14 cellular contexts compared by ENCODE assay signal in the genomic region with DNA sequence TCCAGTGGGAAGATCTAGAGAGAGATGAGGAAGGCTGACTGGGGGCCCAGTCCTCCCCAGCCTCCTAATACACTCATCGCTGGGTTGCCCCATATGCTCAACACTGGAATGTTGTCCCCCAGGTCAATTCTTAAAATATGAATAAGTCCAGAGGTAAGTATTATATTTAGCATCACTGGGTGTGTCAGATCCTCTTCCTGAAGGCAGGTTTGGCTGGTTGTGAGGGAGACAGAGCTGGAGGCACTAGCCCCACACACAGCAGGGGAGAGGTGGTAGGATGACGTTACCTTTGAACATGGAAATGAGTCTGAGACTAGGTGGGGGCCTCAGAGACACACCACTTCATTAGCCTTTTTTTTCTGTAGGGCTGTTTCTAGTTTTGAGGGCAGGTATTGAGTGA. TPM values are rescaled to one million over a fixed set of nuclear protein-coding genes. Genes with fewer than 3 reads are reported as not detected.
DNase-seq lines count a peak whose midpoint lies in the region; ATAC-seq, FAIRE-seq and TF ChIP-seq lines count a peak whose summit lies in the region.
"Had no signal": no experiment of that assay in that cellular context is flagged by ENCODE, and none has a peak within 500 bp of the region (broad histone marks: within the 10 kb centered on the region; RNA-seq: fewer than 3 reads in every experiment).

No MANE protein-coding gene starts in this region.

- H4K20me1 ChIP-seq in astrocyte (ENCODE audit: insufficient read depth, low read length) (no peaks in the 10 kb centered on the region), smooth muscle cell (ENCODE audit: low read depth) (no peaks in the 10 kb centered on the region)

- H3K4me1 ChIP-seq in astrocyte (ENCODE audit: insufficient read depth, low read length) (peaks cover 51% of the 10 kb centered on the region), kidney (ENCODE audit: control insufficient read depth in 1 of 2, insufficient read depth in 1 of 2, low read depth in 1 of 2, low read length in 2 of 2) (peaks cover 32 to 51% of the 10 kb centered on the region in 2 donors), smooth muscle cell (ENCODE audit: low read depth) (peaks cover 39% of the 10 kb centered on the region)

- H3K9ac ChIP-seq in astrocyte (ENCODE audit: low read length) (peak overlapping the region; percentile 80), kidney (ENCODE audit: low read length in 2 of 2) (peak overlapping the region; percentile 51 to 72), smooth muscle cell (ENCODE audit: low read depth) (peak overlapping the region; percentile 82)

- peaks cover 33% of the 10 kb centered on the region for H3F3A ChIP-seq in smooth muscle cell (ENCODE audit: low read depth)

- no peak overlapping the region for H3K4me3 Mint-ChIP-seq in astrocyte (ENCODE audit: unreplicated experiment)
- H3K4me3 Mint-ChIP-seq: activated T-helper 1 cell treated with anti-CD3 and anti-CD28 coated beads, Interleukin-12 subunit alpha, Interleukin-12 subunit beta, Interleukin-2, Interleukin-4 antibody, amounts not matched to agents 30 ng/mL and 10 ng/mL and 1 ng/mL, durations not matched to agents 14 hours and 24 hours and 36 hours had no signal

- DNase-seq in ELF-1 (ENCODE audit: low read depth, low spot score) (peak; percentile 42), astrocyte (ENCODE audit: low read depth) (no peak), kidney (no peak), smooth muscle cell (lab: John Stamatoyannopoulos, UW; ENCODE audit: unreplicated experiment) (no peak), NCI-H2171 (lab: John Stamatoyannopoulos, UW) (no peak)
- no peak for DNase-seq in activated effector memory CD4-positive, alpha-beta T cell treated with anti-CD3 and anti-CD28 coated beads, Interleukin-2, amount 50 U/mL, for 16 hours
- DNase-seq: NCI-H345; SIG-M5; stimulated activated naive CD4-positive, alpha-beta T cell had no signal

- H3K4me3 ChIP-seq in astrocyte (ENCODE audit: insufficient read depth, low read depth, low read length) (no peak overlapping the region), kidney (ENCODE audit: low read length in 2 of 2) (peak overlapping the region in 1 of 2 donors; percentile 0), smooth muscle cell (no peak overlapping the region)

- ATAC-seq in HG03354 (IDR thresholded peaks at IDR 0.05; ENCODE audit: poor library complexity, severe bottlenecking, unreplicated experiment) = no peak
- no peak for ATAC-seq in HG02884 (IDR thresholded peaks at IDR 0.05; ENCODE audit: unreplicated experiment)

- WGBS in smooth muscle cell (ENCODE audit: low lambda C conversion rate) = 82% methylated on average over 2 of the region's 2 CpGs

- H3K27ac Mint-ChIP-seq in astrocyte (ENCODE audit: unreplicated experiment) = peak overlapping the region; percentile 70
- H3K27ac Mint-ChIP-seq: activated T-helper 1 cell treated with anti-CD3 and anti-CD28 coated beads, Interleukin-12 subunit alpha, Interleukin-12 subunit beta, Interleukin-2, Interleukin-4 antibody, amounts not matched to agents 30 ng/mL and 10 ng/mL and 1 ng/mL, durations not matched to agents 14 hours and 24 hours and 36 hours had no signal

- H3K79me2 ChIP-seq in astrocyte (ENCODE audit: insufficient read depth, low read length) (no peaks in the 10 kb centered on the region), smooth muscle cell (ENCODE audit: low read depth) (no peaks in the 10 kb centered on the region)

- H3K4me1 Mint-ChIP-seq in astrocyte (ENCODE audit: low read depth, unreplicated experiment) = peaks cover 59% of the 10 kb centered on the region

- FAIRE-seq in astrocyte (lab: Jason Lieb, UNC) (no peak), kidney (lab: Jason Lieb, UNC) (no peak)
- FAIRE-seq: H54 had no signal

- peak overlapping the region; percentile 75 for H3K4me2 ChIP-seq in astrocyte (ENCODE audit: low read length)
- H3K4me2 ChIP-seq in smooth muscle cell = peak overlapping the region; percentile 79

- TF ChIP-seq CTCF in astrocyte (IDR thresholded peaks at IDR 0.05; ENCODE audit: insufficient read depth, low read depth, low read length) (no peak), kidney (IDR thresholded peaks at IDR 0.05; ENCODE audit: borderline replicate concordance, extremely low read depth, insufficient read depth) (no peak), smooth muscle cell (IDR thresholded peaks at IDR 0.05; ENCODE audit: borderline replicate concordance, insufficient read depth, poor library complexity, severe bottlenecking) (no peak)

- H3K27ac ChIP-seq in astrocyte (ENCODE audit: low read depth, low read length) (peak overlapping the region; percentile 97), kidney (ENCODE audit: low read depth in 2 of 2, low read length in 2 of 2) (peak overlapping the region; percentile 92 to 98), smooth muscle cell (ENCODE audit: low read depth) (peak overlapping the region; percentile 98)
- H3K27ac ChIP-seq: C4-2B had no signal

- intact Hi-C loops in kidney (cut with DNase I) = loop anchor here (10.0 kb wide), 1 partner anchor 62 kb away; a partner anchor contains a TSS

- H3K27me3 Mint-ChIP-seq in astrocyte (ENCODE audit: low read depth, unreplicated experiment) = no peaks in the 10 kb centered on the region

- no peaks in the 10 kb centered on the region for H3K9me3 ChIP-seq in astrocyte (ENCODE audit: insufficient read depth, low read depth, low read length)
- H3K9me3 ChIP-seq in kidney (ENCODE audit: control insufficient read depth in 1 of 2, low read length in 2 of 2) = no peaks in the 10 kb centered on the region
- no peaks in the 10 kb centered on the region for H3K9me3 ChIP-seq in smooth muscle cell (replicated peaks; ENCODE audit: low read depth)

- H3K27me3 ChIP-seq in astrocyte (ENCODE audit: insufficient read depth, low read length) (no peaks in the 10 kb centered on the region), smooth muscle cell (ENCODE audit: low read depth) (no peaks in the 10 kb centered on the region)

- no peaks in the 10 kb centered on the region for H3K36me3 Mint-ChIP-seq in astrocyte (ENCODE audit: low read depth, unreplicated experiment)

- no peaks in the 10 kb centered on the region for H3K9me3 Mint-ChIP-seq in astrocyte (ENCODE audit: unreplicated experiment)
- H3K9me3 Mint-ChIP-seq: activated T-helper 1 cell treated with anti-CD3 and anti-CD28 coated beads, Interleukin-12 subunit alpha, Interleukin-12 subunit beta, Interleukin-2, Interleukin-4 antibody, amounts not matched to agents 30 ng/mL and 10 ng/mL and 1 ng/mL, durations not matched to agents 14 hours and 24 hours and 36 hours had no signal

- H2AFZ ChIP-seq in astrocyte (ENCODE audit: low read depth, low read length) = no peak overlapping the region
- no peak overlapping the region for H2AFZ ChIP-seq in smooth muscle cell (ENCODE audit: low read depth)

- H3K36me3 ChIP-seq in astrocyte (ENCODE audit: insufficient read depth, low read length) = no peaks in the 10 kb centered on the region
- no peaks in the 10 kb centered on the region for H3K36me3 ChIP-seq in kidney (ENCODE audit: control insufficient read depth in 1 of 2, insufficient read depth in 2 of 2, low read length in 2 of 2)
- no peaks in the 10 kb centered on the region for H3K36me3 ChIP-seq in smooth muscle cell (ENCODE audit: low read depth)

RNA-seq across cellular contexts. Expression of a gene that starts 42.6 kb away (rescaled TPM):
- total RNA-seq in astrocyte = 3.7 and 4.7 TPM in 2 replicates
- total RNA-seq in kidney = 49.6 TPM
- polyA plus RNA-seq in kidney (ENCODE audit: insufficient read depth, low read depth, low replicate concordance) = 35.2 TPM
- total RNA-seq in smooth muscle cell = 3.3 and 10.0 TPM in 2 replicates
- 3.2 and 4.4 TPM in 2 replicates for polyA plus RNA-seq in smooth muscle cell
- total RNA-seq: activated T-helper 1 cell treated with anti-CD3 and anti-CD28 coated beads, Interleukin-12 subunit alpha, Interleukin-12 subunit beta, Interleukin-2, Interleukin-4 antibody, amounts not matched to agents 30 ng/mL and 10 ng/mL and 1 ng/mL, durations not matched to agents 14 hours and 24 hours and 36 hours had no signal
